ENCODE assay signal across 28 cellular contexts in the genomic region with DNA sequence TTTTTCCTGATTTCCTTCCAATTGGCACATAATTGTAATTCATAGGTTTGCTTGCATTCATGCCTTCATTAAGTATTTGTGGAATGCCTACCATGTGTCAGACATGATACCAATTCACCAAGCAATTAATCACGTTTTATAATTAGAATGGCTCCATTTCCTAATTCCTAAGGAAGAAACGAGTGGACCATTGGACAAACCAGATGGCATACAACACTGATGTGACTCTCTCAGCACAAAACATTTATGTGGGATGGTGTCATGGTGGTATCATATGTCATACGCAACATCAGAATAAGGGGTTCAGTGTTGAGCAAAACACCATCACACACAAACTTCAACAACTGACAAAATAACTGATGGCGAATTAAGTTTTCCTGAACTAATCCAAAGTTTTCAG.
"Had no signal": no experiment of that assay in that cellular context is flagged by ENCODE, and none has a peak within 500 bp of the region (broad histone marks: within the 10 kb centered on the region; RNA-seq: fewer than 3 reads in every experiment).

No MANE protein-coding gene starts in this region.

- H3K36me3 ChIP-seq: colonic mucosa, esophagus squamous epithelium, gastrocnemius medialis, heart right ventricle, left lung, lower lobe of right lung had no signal

- H3K27ac Mint-ChIP-seq: dendritic cell treated with granulocyte-macrophage colony-stimulating factor and Interleukin-4, amounts not matched to agents 40 ng/mL and 50 ng/mL, for 4 days; effector memory CD8-positive, alpha-beta T cell; endodermal cell; mesothelial cell of epicardium; naive B cell had no signal

- H3K4me1 Mint-ChIP-seq: naive B cell had no signal

- H3K36me3 Mint-ChIP-seq: mesothelial cell of epicardium, naive B cell had no signal

- ATAC-seq: effector memory CD8-positive, alpha-beta T cell; esophagus mucosa; gastrocnemius medialis; heart right ventricle; left cardiac atrium; left lung; left ventricle myocardium superior; lower lobe of right lung; mucosa of descending colon had no signal

- H3K27me3 Mint-ChIP-seq: dendritic cell treated with granulocyte-macrophage colony-stimulating factor and Interleukin-4, amounts not matched to agents 40 ng/mL and 50 ng/mL, for 4 days; effector memory CD8-positive, alpha-beta T cell; naive B cell had no signal

- H3K9me3 ChIP-seq: colonic mucosa, esophagus squamous epithelium, gastrocnemius medialis, heart right ventricle, left lung, lower lobe of right lung, mucosa of descending colon had no signal

- H3K27me3 ChIP-seq: colonic mucosa, esophagus squamous epithelium, gastrocnemius medialis, heart right ventricle, left lung had no signal

- H3K9me3 Mint-ChIP-seq: dendritic cell treated with granulocyte-macrophage colony-stimulating factor and Interleukin-4, amounts not matched to agents 40 ng/mL and 50 ng/mL, for 4 days; effector memory CD8-positive, alpha-beta T cell; mesothelial cell of epicardium had no signal

- H3K4me1 ChIP-seq: colonic mucosa, esophagus squamous epithelium, gastrocnemius medialis, heart right ventricle, left lung, lower lobe of right lung had no signal

- H3K4me3 Mint-ChIP-seq: dendritic cell treated with granulocyte-macrophage colony-stimulating factor and Interleukin-4, amounts not matched to agents 40 ng/mL and 50 ng/mL, for 4 days; effector memory CD8-positive, alpha-beta T cell; endodermal cell; mesothelial cell of epicardium; naive B cell had no signal

- H3K27ac ChIP-seq: colonic mucosa, epithelial cell of prostate, esophagus squamous epithelium, gastrocnemius medialis, heart right ventricle, left lung, lower lobe of right lung had no signal

- DNase-seq: colonic mucosa; cortex of kidney; effector CD8-positive, alpha-beta T cell; effector memory CD8-positive, alpha-beta T cell; endodermal cell; erythroblast; esophagus squamous epithelium; foreskin fibroblast; foreskin melanocyte; gastrocnemius medialis; glutamatergic neuron; head of caudate nucleus; heart right ventricle; hippocampal formation; left cardiac atrium; left lung; left ventricle myocardium superior; lower lobe of right lung; mesenchymal stem cell; mucosa of descending colon; naive B cell had no signal

- FAIRE-seq: endometrium, islet of Langerhans, keratinocyte had no signal

- H3K4me3 ChIP-seq: colonic mucosa, esophagus squamous epithelium, gastrocnemius medialis, heart right ventricle, left lung, lower lobe of right lung, mucosa of descending colon had no signal
